ENCODE assay signal across 18 cellular contexts in genomic region chr1:205594846-205595245, GRCh38. TPM values are rescaled to one million over a fixed set of nuclear protein-coding genes. Genes with fewer than 3 reads are reported as not detected.
A peak's percentile ranks its signal among the peaks of the same experiment; 100 is the strongest.
DNase-seq lines count a peak whose midpoint lies in the region; ATAC-seq and TF ChIP-seq lines count a peak whose summit lies in the region.
"Had no signal": no experiment of that assay in that cellular context is flagged by ENCODE, and none has a peak within 500 bp of the region (broad histone marks: within the 10 kb centered on the region; RNA-seq: fewer than 3 reads in every experiment).

No MANE protein-coding gene starts in this region.

- no peaks in the 10 kb centered on the region for H3K9me3 ChIP-seq in CD4-positive, CD25-positive, alpha-beta regulatory T cell (ENCODE audit: control insufficient read depth in 2 of 2, low read length in 2 of 2)
- no peaks in the 10 kb centered on the region for H3K9me3 ChIP-seq in CD8-positive, alpha-beta memory T cell (ENCODE audit: low read length)
- H3K9me3 ChIP-seq: BE2C, prostate gland had no signal

- no peak overlapping the region for H3K4me3 ChIP-seq in CD4-positive, CD25-positive, alpha-beta regulatory T cell (ENCODE audit: low read depth, low read length)
- no peak overlapping the region for H3K4me3 ChIP-seq in CD8-positive, alpha-beta memory T cell (ENCODE audit: low read length)
- H3K4me3 ChIP-seq in coronary artery: no peak overlapping the region
- H3K4me3 ChIP-seq: prostate gland had no signal

- CTCF ChIA-PET in CD8-positive, alpha-beta memory T cell (lab: Charles Lee): interaction anchor here (1.3 to 9.7 kb wide), 3 partner anchors 37 to 66 kb away, joined by 3 to 349 read pairs (median 27); partner anchors contain the start of gene ELK4
- CTCF ChIA-PET in RWPE1 (lab: Yijun Ruan, JAX): interaction anchor here (0.9 to 8.1 kb wide), 3 partner anchors 38 to 64 kb away, joined by 4 to 472 read pairs (median 8); no protein-coding TSS in a partner anchor

- POLR2A ChIA-PET in CD8-positive, alpha-beta memory T cell (lab: Charles Lee): interaction anchor here (3.8 kb wide), 1 partner anchor 37 kb away, joined by 67 read pairs; the partner anchor contains the start of gene ELK4
- POLR2A ChIA-PET in RWPE1 (lab: Yijun Ruan, JAX; ENCODE audit: low non-redundant PET): interaction anchor here (0.6 kb wide), 1 partner anchor 38 kb away, joined by 5 read pairs; no protein-coding TSS in a partner anchor

- H3K4me3 Mint-ChIP-seq in CD4-positive, CD25-positive, alpha-beta regulatory T cell: no peak overlapping the region
- peak overlapping the region in 3 of 7 donors; percentile 6 to 75 (median 11) for H3K4me3 Mint-ChIP-seq in CD8-positive, alpha-beta memory T cell
- H3K4me3 Mint-ChIP-seq: brain had no signal

- H3K36me3 ChIP-seq in CD4-positive, CD25-positive, alpha-beta regulatory T cell (ENCODE audit: control insufficient read depth, insufficient read depth, low read length): peaks cover 20% of the 10 kb centered on the region
- no peaks in the 10 kb centered on the region for H3K36me3 ChIP-seq in CD8-positive, alpha-beta memory T cell (ENCODE audit: insufficient read depth, low read length)
- H3K36me3 ChIP-seq: BE2C, prostate gland had no signal

- peaks cover 24% of the 10 kb centered on the region for H3K36me3 Mint-ChIP-seq in CD4-positive, CD25-positive, alpha-beta regulatory T cell
- peaks cover 0 to 31% (median 11%) of the 10 kb centered on the region in 3 donors for H3K36me3 Mint-ChIP-seq in CD8-positive, alpha-beta memory T cell

- peaks cover 24% of the 10 kb centered on the region for H3K4me1 ChIP-seq in CD4-positive, CD25-positive, alpha-beta regulatory T cell (ENCODE audit: control insufficient read depth, insufficient read depth, low read length, poor library complexity, severe bottlenecking)
- H3K4me1 ChIP-seq in CD8-positive, alpha-beta memory T cell (ENCODE audit: insufficient read depth, low read length): peaks cover 37% of the 10 kb centered on the region
- H3K4me1 ChIP-seq: BE2C, prostate gland had no signal

- DNase-seq in CD4-positive, CD25-positive, alpha-beta regulatory T cell: no peak
- no peak for DNase-seq in CD8-positive, alpha-beta memory T cell
- DNase-seq in RWPE1 (ENCODE audit: low spot score) (no peak), coronary artery (ENCODE audit: low spot score) (peak; percentile 31), 8988T (no peak), amniotic stem cell (lab: John Stamatoyannopoulos, UW) (no peak), HCEC 1CT (no peak)
- DNase-seq: BE2C, dermis blood vessel endothelial cell, foreskin melanocyte, mesendoderm, NCI-H2029, NCI-H446 had no signal

- TF ChIP-seq CTCF in RWPE1 (conservative IDR thresholded peaks at IDR 0.05; ENCODE audit: low read depth) (no peak), coronary artery (IDR thresholded peaks at IDR 0.05) (no peak)

- H3K27me3 Mint-ChIP-seq in CD4-positive, CD25-positive, alpha-beta regulatory T cell: peaks cover 4% of the 10 kb centered on the region
- H3K27me3 Mint-ChIP-seq in CD8-positive, alpha-beta memory T cell: no peaks in the 10 kb centered on the region
- H3K27me3 Mint-ChIP-seq: brain had no signal

- no peak overlapping the region for H3K27ac ChIP-seq in CD4-positive, CD25-positive, alpha-beta regulatory T cell (ENCODE audit: insufficient read depth, low read length, poor library complexity, severe bottlenecking)
- H3K27ac ChIP-seq in CD8-positive, alpha-beta memory T cell (ENCODE audit: low read depth, low read length): no peak overlapping the region
- H3K27ac ChIP-seq in RWPE1: peak overlapping the region; percentile 30; the same call in 1 of the 2 replicates
- no peak overlapping the region for H3K27ac ChIP-seq in coronary artery
- H3K27ac ChIP-seq: prostate gland had no signal

- H3K27ac Mint-ChIP-seq in CD4-positive, CD25-positive, alpha-beta regulatory T cell: peak overlapping the region; percentile 68 to 97 (median 74)
- H3K27ac Mint-ChIP-seq in CD8-positive, alpha-beta memory T cell: peak overlapping the region in 7 of 8 donors; percentile 12 to 89 (median 34)

- no peak for ATAC-seq in CD4-positive, CD25-positive, alpha-beta regulatory T cell (ENCODE audit: low read depth in 2 of 2)
- ATAC-seq in GM21825 (IDR thresholded peaks at IDR 0.05; ENCODE audit: unreplicated experiment): no peak
- ATAC-seq: HepG2, Right ventricle myocardium inferior had no signal

- no peaks in the 10 kb centered on the region for H3K9me3 Mint-ChIP-seq in CD4-positive, CD25-positive, alpha-beta regulatory T cell
- no peaks in the 10 kb centered on the region for H3K9me3 Mint-ChIP-seq in CD8-positive, alpha-beta memory T cell
- H3K9me3 Mint-ChIP-seq: brain had no signal

- H3K27me3 ChIP-seq in CD4-positive, CD25-positive, alpha-beta regulatory T cell (ENCODE audit: control insufficient read depth, insufficient read depth, low read length): no peaks in the 10 kb centered on the region
- H3K27me3 ChIP-seq in CD8-positive, alpha-beta memory T cell (ENCODE audit: insufficient read depth, low read length, poor library complexity, severe bottlenecking): no peaks in the 10 kb centered on the region
- H3K27me3 ChIP-seq: BE2C had no signal

- H3K4me1 Mint-ChIP-seq in CD4-positive, CD25-positive, alpha-beta regulatory T cell: peaks cover 3 to 50% (median 22%) of the 10 kb centered on the region in 4 donors
- peaks cover 17 to 31% (median 29%) of the 10 kb centered on the region in 3 donors for H3K4me1 Mint-ChIP-seq in CD8-positive, alpha-beta memory T cell

RNA-seq across cellular contexts. Expression of gene ELK4, which starts 37.0 kb away (rescaled TPM):
- 106 TPM for total RNA-seq in CD4-positive, CD25-positive, alpha-beta regulatory T cell
- 1 to 10 TPM; 3.5 to 4.7 (median 4.6) TPM for polyA plus RNA-seq in CD4-positive, CD25-positive, alpha-beta regulatory T cell
- 10 to 100 TPM; 83.3 to 88.7 TPM for total RNA-seq in CD8-positive, alpha-beta memory T cell
- polyA plus RNA-seq in CD8-positive, alpha-beta memory T cell: 6.1 TPM
